ENCODE assay signal across 8 cellular contexts in the genomic region with DNA sequence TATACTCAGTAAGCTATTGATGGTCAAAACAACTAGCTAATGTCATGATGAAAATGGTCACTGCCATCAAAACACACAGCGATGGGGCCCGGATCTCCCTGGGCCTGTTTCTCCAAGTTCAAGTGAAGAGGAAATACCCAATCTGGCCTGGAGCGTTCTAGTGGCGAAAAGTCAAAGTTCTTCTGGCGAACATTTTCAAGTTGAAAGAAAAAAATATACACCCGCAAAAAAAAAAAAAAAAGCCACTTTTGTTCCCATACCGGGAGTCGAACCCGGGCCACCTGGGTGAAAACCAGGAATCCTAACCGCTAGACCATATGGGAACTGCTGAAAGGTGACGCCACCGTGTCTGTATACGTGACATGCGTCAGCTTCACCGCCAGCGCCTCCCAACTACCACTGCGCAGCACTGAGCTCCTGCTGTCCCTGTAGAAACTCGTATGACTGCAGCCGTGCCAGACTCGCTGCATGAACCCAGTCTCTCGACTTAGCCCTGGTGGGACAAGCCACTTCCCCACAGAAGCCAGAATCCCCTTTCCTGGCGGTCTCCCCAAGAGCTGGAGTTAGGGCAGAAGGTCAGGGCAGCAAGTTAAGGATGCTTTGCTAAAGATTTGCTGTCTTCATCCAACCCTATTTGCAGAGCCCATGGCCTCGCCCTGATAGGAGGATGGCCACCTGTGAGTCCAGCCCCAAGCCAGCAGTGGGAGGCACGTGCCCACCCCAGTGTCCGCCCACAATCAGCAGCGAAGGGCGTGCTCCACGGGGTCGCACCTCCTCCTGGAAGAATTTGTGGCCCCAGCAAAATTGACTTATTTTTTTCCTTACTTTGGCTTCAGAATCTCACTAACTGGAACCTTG. TPM values are rescaled to one million over a fixed set of nuclear protein-coding genes. Genes with fewer than 3 reads are reported as not detected.
DNase-seq lines count a peak whose midpoint lies in the region; ATAC-seq and TF ChIP-seq lines count a peak whose summit lies in the region.

No MANE protein-coding gene starts in this region.

- H3K4me2 ChIP-seq in PC-3 (ENCODE audit: low read length) (peak overlapping the region; percentile 88), neuronal stem cell (ENCODE audit: insufficient read depth, low read length, poor library complexity, severe bottlenecking) (peak overlapping the region; percentile 41)

- WGBS in gastroesophageal sphincter (ENCODE audit: low coverage in 1 of 2), 2 donors, result 18 to 21% methylated on average over 14 of the region's 29 CpGs
- whole genome bisulfite sequencing in neuronal stem cell (ENCODE audit: extremely low coverage in 2 of 2, insufficient read length in 2 of 2, insufficient replicate concordance in 1 of 2), 2 donors, result no CpG with 5 or more reads among the region's 29 CpGs
- 21 to 25% methylated on average over 29 of the region's 29 CpGs for whole genome bisulfite sequencing in aorta, 2 donors

- H2BK12ac ChIP-seq in neuronal stem cell (ENCODE audit: low read length), result no peak overlapping the region

- no peak overlapping the region for H3K4ac ChIP-seq in neuronal stem cell (ENCODE audit: low read length)

- H3K4me1 ChIP-seq in PC-3 (ENCODE audit: insufficient read depth, low read length) (peaks cover 14% of the 10 kb centered on the region), gastroesophageal sphincter (peaks cover 0 to 27% (median 6%) of the 10 kb centered on the region in 3 donors), neuronal stem cell (ENCODE audit: control insufficient read depth in 2 of 2, insufficient read depth in 1 of 2, low read depth in 1 of 2, low read length in 2 of 2) (peaks cover 3 to 6% of the 10 kb centered on the region in 2 donors), aorta (ENCODE audit: control insufficient read depth in 1 of 2, insufficient read depth in 2 of 2, low read length in 2 of 2) (no peaks in the 10 kb centered on the region)

- TF ChIP-seq EP300 in gastroesophageal sphincter (IDR thresholded peaks at IDR 0.05), result no peak

- no peak overlapping the region for H3K9ac ChIP-seq in PC-3 (ENCODE audit: low read length)
- no peak overlapping the region for H3K9ac ChIP-seq in neuronal stem cell (ENCODE audit: low read depth, low read length, poor library complexity)

- no peaks in the 10 kb centered on the region for H3K79me2 ChIP-seq in PC-3 (ENCODE audit: low read length)

- BruUV-seq in PC-3 (replicated peaks; lab: Mats Ljungman, UMichigan), result no TSS peak

- peak overlapping the region; percentile 8 for H3K18ac ChIP-seq in neuronal stem cell (ENCODE audit: low read length)

- ATAC-seq in PC-3 (peak; percentile 62), gastroesophageal sphincter (peak; percentile 56), aorta (ENCODE audit: low FRiP score) (peak; percentile 80), HG02623 (IDR thresholded peaks at IDR 0.05; ENCODE audit: unreplicated experiment) (no peak)

- DNase-seq in AG10803 (ENCODE audit: low read depth) (peak; percentile 69), HEK293T (ENCODE audit: extremely low spot score) (peak; percentile 89), PC-3 (peak; percentile 83), neuronal stem cell (ENCODE audit: low spot score) (peak; percentile 95), aorta (peak; percentile 73 to 89)
- peak; percentile 48 for DNase-seq in activated naive CD4-positive, alpha-beta T cell treated with anti-CD3 and anti-CD28 coated beads, Interleukin-2, amount 50 U/mL, for 16 hours

- H2AK5ac ChIP-seq in neuronal stem cell (ENCODE audit: low read depth, low read length), result no peak overlapping the region

- TF ChIP-seq POLR2A in gastroesophageal sphincter (IDR thresholded peaks at IDR 0.05), result no peak

- H3K27me3 ChIP-seq in PC-3 (ENCODE audit: low read length) (no peaks in the 10 kb centered on the region), gastroesophageal sphincter (peaks cover 3% of the 10 kb centered on the region), neuronal stem cell (ENCODE audit: control insufficient read depth in 3 of 3, insufficient read depth in 3 of 3, low read depth in 1 of 3, low read length in 3 of 3) (no peaks in the 10 kb centered on the region), aorta (ENCODE audit: control insufficient read depth in 1 of 2, insufficient read depth in 2 of 2, low read length in 1 of 2) (no peaks in the 10 kb centered on the region)

- CTCF ChIA-PET in HEK293T (lab: Yijun Ruan, JAX), result no interaction called here
- CTCF ChIA-PET in PC-3 (lab: Charles Lee), result no interaction called here

- intact Hi-C loops in PC-3 (cut with micrococcal nuclease), result no loop called here
- intact Hi-C loops in aorta (cut with DNase I), result loop anchor here in 1 of 2 donors (5.0 kb wide), 1 partner anchor 155 kb away; a partner anchor contains a TSS

- H3F3A ChIP-seq in PC-3 (ENCODE audit: low read length, unreplicated experiment), result no peaks in the 10 kb centered on the region

- H3K9me3 ChIP-seq in PC-3 (ENCODE audit: low read length) (no peaks in the 10 kb centered on the region), gastroesophageal sphincter (no peaks in the 10 kb centered on the region), neuronal stem cell (replicated peaks in 1 of 2; ENCODE audit: control insufficient read depth in 2 of 2, insufficient read depth in 1 of 2, low read depth in 1 of 2, low read length in 2 of 2) (no peaks in the 10 kb centered on the region), aorta (ENCODE audit: control insufficient read depth, low read length) (no peaks in the 10 kb centered on the region)

- peak overlapping the region; percentile 71 for H2AFZ ChIP-seq in PC-3 (ENCODE audit: low read length)
- H2AFZ ChIP-seq in neuronal stem cell (ENCODE audit: low read length), result peak overlapping the region; percentile 91

- no peak overlapping the region for H2BK15ac ChIP-seq in neuronal stem cell (ENCODE audit: low read length)

- no peaks in the 10 kb centered on the region for H4K20me1 ChIP-seq in PC-3 (ENCODE audit: low read length)

- no peak overlapping the region for H3K23ac ChIP-seq in neuronal stem cell (ENCODE audit: low read depth, low read length, poor library complexity)

- TF ChIP-seq CTCF in AG10803 (conservative IDR thresholded peaks at IDR 0.05; ENCODE audit: low read length), result peak; percentile 8; the same call in 1 of the 2 replicates
- TF ChIP-seq CTCF in PC-3 (conservative IDR thresholded peaks at IDR 0.05; ENCODE audit: low read depth, low read length), result no peak
- peak in 1 of 4 experiments; percentile 13 for TF ChIP-seq CTCF in gastroesophageal sphincter (IDR thresholded peaks at IDR 0.05)

- H3K14ac ChIP-seq in neuronal stem cell (ENCODE audit: low read length), result no peak overlapping the region

- no peak overlapping the region for H2BK5ac ChIP-seq in neuronal stem cell (ENCODE audit: low read length)

- H4K91ac ChIP-seq in neuronal stem cell (ENCODE audit: low read depth, low read length, poor library complexity), result no peak overlapping the region

- no peak overlapping the region for H2BK120ac ChIP-seq in neuronal stem cell (ENCODE audit: low read depth, low read length)

- H3K36me3 ChIP-seq in PC-3 (ENCODE audit: low read depth, low read length), result peaks cover 4% of the 10 kb centered on the region; the same call in 1 of the 2 replicates
- peaks cover 0 to 37% of the 10 kb centered on the region in 2 donors for H3K36me3 ChIP-seq in gastroesophageal sphincter
- H3K36me3 ChIP-seq in neuronal stem cell (replicated peaks in 1 of 2; ENCODE audit: control insufficient read depth in 2 of 2, insufficient read depth in 2 of 2, low read length in 2 of 2), result peaks cover 5 to 30% of the 10 kb centered on the region in 2 donors
- H3K36me3 ChIP-seq in aorta (ENCODE audit: control insufficient read depth in 1 of 2, insufficient read depth in 2 of 2, low read length in 1 of 2), result peaks cover 0 to 6% of the 10 kb centered on the region in 2 donors

- H3K4me3 ChIP-seq in AG10803 (ENCODE audit: low read length), result peak overlapping the region; percentile 33
- H3K4me3 ChIP-seq in PC-3 (ENCODE audit: low read length), result peak overlapping the region; percentile 69
- H3K4me3 ChIP-seq in gastroesophageal sphincter, result peak overlapping the region in 1 of 2 donors; percentile 35
- peak overlapping the region; percentile 54 to 85 for H3K4me3 ChIP-seq in neuronal stem cell (ENCODE audit: low read length in 2 of 2)
- H3K4me3 ChIP-seq in aorta (ENCODE audit: low read length in 2 of 2), result no peak overlapping the region

- POLR2A ChIA-PET in HEK293T (lab: Yijun Ruan, JAX), result interaction anchor here (0.6 to 1.8 kb wide), 3 partner anchors 36 to 157 kb away, joined by 3 to 6 read pairs (median 4); no protein-coding TSS in a partner anchor
- POLR2A ChIA-PET in PC-3 (lab: Charles Lee; ENCODE audit: unreplicated experiment), result interaction anchor here (0.5 to 0.6 kb wide), 2 partner anchors 96 to 156 kb away, joined by 5 to 9 read pairs; a partner anchor contains a TSS

- H4K8ac ChIP-seq in neuronal stem cell (ENCODE audit: low read depth, low read length), result no peak overlapping the region

- H3K27ac ChIP-seq in PC-3 (ENCODE audit: low read length) (no peak overlapping the region), gastroesophageal sphincter (peak overlapping the region in 3 of 4 donors; percentile 38 to 64 (median 38)), neuronal stem cell (replicated peaks; ENCODE audit: low read length) (peak overlapping the region; percentile 77), aorta (ENCODE audit: low read depth in 1 of 2, low read length in 2 of 2) (no peak overlapping the region)

- no peaks in the 10 kb centered on the region for H3K79me1 ChIP-seq in neuronal stem cell (ENCODE audit: low read depth, low read length)

- H3K9me2 ChIP-seq in PC-3 (replicated peaks; ENCODE audit: low read length), result no peaks in the 10 kb centered on the region

TF ChIP-seq in HEK293T, 16 proteins besides CTCF, POLR2A, EP300 and RAD21 (continues in another document):
- TF ChIP-seq HDGF (IDR thresholded peaks at IDR 0.05; ENCODE audit: borderline replicate concordance) (no peak), ELF4 (IDR thresholded peaks at IDR 0.05) (peak; percentile 26; the same call in 1 of the 2 replicates), SUZ12 (IDR thresholded peaks at IDR 0.05) (no peak), NFRKB (IDR thresholded peaks at IDR 0.05) (no peak), ARNT (IDR thresholded peaks at IDR 0.05) (0 out of 2 replicates have a peak, but pooled peaks have one; percentile 14), LEF1 (IDR thresholded peaks at IDR 0.05; ENCODE audit: borderline replicate concordance) (no peak), L3MBTL2 (conservative IDR thresholded peaks at IDR 0.05) (peak; percentile 87), TARDBP (IDR thresholded peaks at IDR 0.05) (no peak), FOXK2 (IDR thresholded peaks at IDR 0.05) (no peak), FOXA1 (IDR thresholded peaks at IDR 0.05) (no peak)

RNA-seq across cellular contexts. Expression of a gene that starts 5.6 kb away (rescaled TPM):
- total RNA-seq in PC-3 (2014; rRNA removed) (203 and 207 TPM in 2 replicates), gastroesophageal sphincter (100 to 1,000 TPM in 3 of 4 donors, 10 to 100 TPM in 1; 78.8 to 143 (median 113) TPM), aorta (10 to 100 TPM; 44.3 to 47.0 TPM)
- 49.5 TPM for polyA plus RNA-seq in neuronal stem cell (2013, experiment 1 of 2)
- 45.4 TPM for polyA plus RNA-seq in neuronal stem cell (2013, experiment 2 of 2)
- 10 to 100 TPM; 42.4 to 77.2 TPM for polyA plus RNA-seq in aorta

RNA-seq across cellular contexts. Expression of a gene that starts 18.8 kb away (rescaled TPM):
- total RNA-seq in PC-3 (2014; rRNA removed), result 27.1 and 33.5 TPM in 2 replicates
- total RNA-seq in gastroesophageal sphincter, result 10 to 100 TPM; 34.6 to 53.8 (median 39.1) TPM
- 24.7 TPM for polyA plus RNA-seq in neuronal stem cell (2013, experiment 1 of 2)
- polyA plus RNA-seq in neuronal stem cell (2013, experiment 2 of 2), result 25.2 TPM
- total RNA-seq in aorta, result 10 to 100 TPM; 37.3 to 71.0 TPM
- polyA plus RNA-seq in aorta, result 10 to 100 TPM; 41.8 to 44.2 TPM

Comparison
In these comparisons a context has a peak if more than half of its experiments do, and no peak if none do; other contexts are left out.
1. H3K4me3 ChIP-seq: peak in AG10803 (single experiment), PC-3 (single experiment) and neuronal stem cell (2 of 2); none in aorta (0 of 2).
2. H3K27ac ChIP-seq: peak in gastroesophageal sphincter (3 of 4) and neuronal stem cell (single experiment); none in PC-3 (single experiment) and aorta (0 of 2).
3. Peak in every context shown above with its lines, with median percentiles within 50 percentile points of each other: DNase-seq.